ENCODE assay signal across 17 cellular contexts in genomic region chr7:107584716-107585115, GRCh38. TPM values are rescaled to one million over a fixed set of nuclear protein-coding genes. Genes with fewer than 3 reads are reported as not detected.
DNase-seq lines count a peak whose midpoint lies in the region; ATAC-seq and TF ChIP-seq lines count a peak whose summit lies in the region.
"Had no signal": no experiment of that assay in that cellular context is flagged by ENCODE, and none has a peak within 500 bp of the region (broad histone marks: within the 10 kb centered on the region; RNA-seq: fewer than 3 reads in every experiment).

No MANE protein-coding gene starts in this region.

- TF ChIP-seq POLR2A in thyroid gland (IDR thresholded peaks at IDR 0.05), result no peak

- H3K36me3 ChIP-seq in Loucy (ENCODE audit: insufficient read depth, low read length) (no peaks in the 10 kb centered on the region), trophoblast cell (ENCODE audit: control insufficient read depth in 1 of 2, insufficient read depth in 2 of 2, low read length in 2 of 2) (peaks cover 0 to 5% of the 10 kb centered on the region in 2 experiments), thyroid gland (peaks cover 12% of the 10 kb centered on the region in 2 donors)

- intact Hi-C loops in thyroid gland (cut with DNase I), result no loop called here

- H4K12ac ChIP-seq in trophoblast cell (ENCODE audit: low read depth, low read length), result no peak overlapping the region

- H3K27me3 ChIP-seq in Loucy (ENCODE audit: insufficient read depth, low read length, poor library complexity, severe bottlenecking) (no peaks in the 10 kb centered on the region), trophoblast cell (ENCODE audit: insufficient read depth, low read length) (no peaks in the 10 kb centered on the region), thyroid gland (no peaks in the 10 kb centered on the region)

- H4K8ac ChIP-seq in trophoblast cell (ENCODE audit: low read depth, low read length), result no peak overlapping the region

- H3K4me1 ChIP-seq in Loucy (ENCODE audit: insufficient read depth, low read length, poor library complexity, severe bottlenecking), result peaks cover 16% of the 10 kb centered on the region
- no peaks in the 10 kb centered on the region for H3K4me1 ChIP-seq in trophoblast cell (ENCODE audit: control insufficient read depth in 1 of 2, insufficient read depth in 2 of 2, low read length in 2 of 2)
- peaks cover 36 to 39% of the 10 kb centered on the region in 2 donors for H3K4me1 ChIP-seq in thyroid gland

- H3K23ac ChIP-seq in trophoblast cell (ENCODE audit: low read length), result no peak overlapping the region

- H3K79me2 ChIP-seq in Loucy (ENCODE audit: insufficient read depth, low read length) (peaks cover 21% of the 10 kb centered on the region), trophoblast cell (ENCODE audit: control insufficient read depth, insufficient read depth, low read length, poor library complexity) (peaks cover 4% of the 10 kb centered on the region)

- no peak overlapping the region for H3K14ac ChIP-seq in trophoblast cell (ENCODE audit: low read length)

- H4K91ac ChIP-seq in trophoblast cell (ENCODE audit: low read depth, low read length), result no peak overlapping the region

- no peak overlapping the region for H3K9ac ChIP-seq in Loucy (ENCODE audit: low read depth, low read length, poor library complexity, severe bottlenecking)
- H3K9ac ChIP-seq in trophoblast cell (ENCODE audit: low read length), result no peak overlapping the region
- H3K9ac ChIP-seq: BLaER1 treated with 17β-estradiol and CSF1 and Interleukin-3, amounts not matched to agents 10 nM and 100 nM had no signal

- no peak overlapping the region for H2BK12ac ChIP-seq in trophoblast cell (ENCODE audit: low read length)

- DNase-seq in trophoblast cell (peak; percentile 15 to 93), thyroid gland (no peak), activated T-cell treated with anti-CD3 and anti-CD28 coated beads for 4 hours (no peak)
- no peak for DNase-seq in stimulated activated CD4-positive, alpha-beta T cell treated with anti-CD3 and anti-CD28 coated beads, Interleukin-12 subunit alpha, Interleukin-12 subunit beta, amount 100 ng/mL, for 4 hours
- DNase-seq: AML-193; Caco-2; Calu3; CD4-positive, alpha-beta T cell; CD8-positive, alpha-beta T cell; DMS79 treated with DMSO at 0.1 percent for 48 hours; GF-D8 had no signal

- no peak overlapping the region for H3K18ac ChIP-seq in trophoblast cell (ENCODE audit: low read length)

- H2AK5ac ChIP-seq in trophoblast cell (ENCODE audit: low read length), result no peak overlapping the region

- no peak overlapping the region for H3K4ac ChIP-seq in trophoblast cell (ENCODE audit: low read depth, low read length)

- WGBS in trophoblast cell (ENCODE audit: extremely low coverage, insufficient coverage, insufficient read length), result no CpG with 5 or more reads among the region's 2 CpGs
- 89 to 90% methylated on average over 2 of the region's 2 CpGs for WGBS in thyroid gland, 2 donors

- no peak overlapping the region for H3K4me3 ChIP-seq in Loucy (ENCODE audit: low read length, poor library complexity, severe bottlenecking)
- H3K4me3 ChIP-seq in trophoblast cell (ENCODE audit: low read depth, low read length), result no peak overlapping the region
- no peak overlapping the region for H3K4me3 ChIP-seq in thyroid gland (replicated peaks in 1 of 3)
- H3K4me3 ChIP-seq: A549; BLaER1 treated with 17β-estradiol and CSF1 and Interleukin-3, amounts not matched to agents 10 nM and 100 nM had no signal

- no peak overlapping the region for H2BK120ac ChIP-seq in trophoblast cell (ENCODE audit: insufficient read depth, low read length, poor library complexity)

- H2BK5ac ChIP-seq in trophoblast cell (ENCODE audit: low read depth, low read length, poor library complexity), result no peak overlapping the region

- H3K9me3 ChIP-seq in Loucy (ENCODE audit: insufficient read depth, low read depth, low read length) (no peaks in the 10 kb centered on the region), trophoblast cell (ENCODE audit: insufficient read depth, low read depth, low read length) (no peaks in the 10 kb centered on the region), thyroid gland (no peaks in the 10 kb centered on the region)
- H3K9me3 ChIP-seq: A549; BLaER1 treated with 17β-estradiol and CSF1 and Interleukin-3, amounts not matched to agents 10 nM and 100 nM; Caco-2 had no signal

- no peak overlapping the region for H3K27ac ChIP-seq in trophoblast cell (ENCODE audit: low read depth, low read length)
- peak overlapping the region in 2 of 3 donors; percentile 54 to 98 for H3K27ac ChIP-seq in thyroid gland
- H3K27ac ChIP-seq: 22Rv1; A549; BLaER1 treated with 17β-estradiol and CSF1 and Interleukin-3, amounts not matched to agents 10 nM and 100 nM; C4-2B had no signal

- H3K4me2 ChIP-seq in Loucy (ENCODE audit: low read depth, low read length, poor library complexity, severe bottlenecking) (peak overlapping the region; percentile 2), trophoblast cell (ENCODE audit: low read length) (no peak overlapping the region)
- H3K4me2 ChIP-seq: A549; BLaER1 treated with 17β-estradiol and CSF1 and Interleukin-3, amounts not matched to agents 10 nM and 100 nM had no signal

- H3K79me1 ChIP-seq in trophoblast cell (ENCODE audit: low read length), result peaks cover 8% of the 10 kb centered on the region

- peaks cover 11% of the 10 kb centered on the region for H4K20me1 ChIP-seq in Loucy (ENCODE audit: insufficient read depth, low read length, poor library complexity, severe bottlenecking)

- no peak overlapping the region for H2AFZ ChIP-seq in Loucy (ENCODE audit: low read length)
- no peak overlapping the region for H2AFZ ChIP-seq in trophoblast cell (ENCODE audit: insufficient read depth, low read length, poor library complexity)

- no peaks in the 10 kb centered on the region for H3K9me2 ChIP-seq in Loucy (replicated peaks; ENCODE audit: low read depth, low read length)

- H3F3A ChIP-seq in Loucy (ENCODE audit: low read depth), result no peaks in the 10 kb centered on the region

- TF ChIP-seq CTCF in Loucy (conservative IDR thresholded peaks at IDR 0.05; ENCODE audit: low read length) (no peak), thyroid gland (IDR thresholded peaks at IDR 0.05) (no peak)

- no peak for ATAC-seq in GM21447 (IDR thresholded peaks at IDR 0.05; ENCODE audit: unreplicated experiment)
- ATAC-seq: A549; CD8-positive, alpha-beta T cell had no signal

RNA-seq across cellular contexts. Expression of gene BCAP29, which starts 4.7 kb away (rescaled TPM):
- 26.9 and 28.8 TPM in 2 replicates for polyA plus RNA-seq in trophoblast cell (2013)
- 100 to 1,000 TPM; 217 to 276 (median 221) TPM for total RNA-seq in thyroid gland

RNA-seq across cellular contexts. Expression of gene DUS4L, which starts 20.9 kb away (rescaled TPM):
- 5.5 and 5.7 TPM in 2 replicates for polyA plus RNA-seq in trophoblast cell (2013)
- total RNA-seq in thyroid gland, result 10 to 100 TPM; 14.6 to 16.9 (median 16.1) TPM

RNA-seq across cellular contexts. Expression of gene COG5, which starts 21.0 kb away (rescaled TPM):
- 14.5 and 16.5 TPM in 2 replicates for polyA plus RNA-seq in trophoblast cell (2013)
- total RNA-seq in thyroid gland, result 100 to 1,000 TPM; 108 to 268 (median 148) TPM

Comparison
In these comparisons a context has a peak if more than half of its experiments do, and no peak if none do; other contexts are left out.
1. DNase-seq: peak in trophoblast cell (2 of 2); none in thyroid gland (0 of 2), stimulated activated CD4-positive, alpha-beta T cell treated with anti-CD3 and anti-CD28 coated beads, Interleukin-12 subunit alpha, Interleukin-12 subunit beta, amount 100 ng/mL, for 4 hours (single experiment) and activated T-cell treated with anti-CD3 and anti-CD28 coated beads for 4 hours (single experiment).